In the genomic region with DNA sequence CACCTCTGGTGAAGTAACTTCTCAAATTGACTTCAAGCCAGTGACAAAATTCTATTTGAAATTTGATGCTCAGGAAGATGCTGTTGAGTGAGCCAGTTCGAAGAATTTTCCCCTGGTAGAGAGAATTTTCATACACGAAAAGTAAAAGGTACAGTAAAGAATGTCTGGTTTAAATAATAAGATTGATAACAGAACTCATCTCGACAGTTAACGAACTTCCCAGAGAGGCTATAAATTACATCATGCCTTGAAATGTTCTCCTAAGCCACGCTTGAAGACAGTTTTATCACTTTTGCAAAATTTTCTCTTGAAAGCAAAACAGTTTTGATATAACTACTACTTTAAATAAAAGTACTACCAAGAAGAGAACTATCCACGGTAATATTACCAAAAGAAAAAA, we compare ENCODE assay signal across 9 cellular contexts. TPM values are rescaled to one million over a fixed set of nuclear protein-coding genes. Genes with fewer than 3 reads are reported as not detected.
"Had no signal": no experiment of that assay in that cellular context is flagged by ENCODE, and none has a peak within 500 bp of the region (broad histone marks: within the 10 kb centered on the region; RNA-seq: fewer than 3 reads in every experiment).

No MANE protein-coding gene starts in this region.

- H2AFZ ChIP-seq: GM23248 had no signal

- H3K4me3 Mint-ChIP-seq: H9 had no signal

- DNase-seq: GM23248, GOT3, H9, HCEC 1CT, IMR-90, KBM-7 had no signal

- H3K4me3 ChIP-seq: GM23248 had no signal

- H3K27ac ChIP-seq: GM23248 had no signal

- H3K4me1 Mint-ChIP-seq: H9 had no signal

- FAIRE-seq: HTR-8/SVneo had no signal

- H3K9ac ChIP-seq: GM23248 had no signal

- H3K27ac Mint-ChIP-seq: H9 had no signal

RNA-seq across cellular contexts. Expression of a gene that starts 14.4 kb away (rescaled TPM):
- total RNA-seq: GM23248, H4, H9, HT-29, IMR-90 had no signal
- polyA plus RNA-seq: GM23248, IMR-90 had no signal

RNA-seq across cellular contexts. Expression of a gene that starts 37.7 kb away (rescaled TPM):
- total RNA-seq: GM23248, H4, H9, HT-29, IMR-90 had no signal
- polyA plus RNA-seq: GM23248, IMR-90 had no signal

RNA-seq across cellular contexts. Expression of a gene that starts 47.2 kb away (rescaled TPM):
- total RNA-seq: GM23248, H4, H9, HT-29, IMR-90 had no signal
- polyA plus RNA-seq: GM23248, IMR-90 had no signal

RNA-seq across cellular contexts. Expression of a gene that starts 52.5 kb away (rescaled TPM):
- total RNA-seq: GM23248, H4, H9, HT-29, IMR-90 had no signal
- polyA plus RNA-seq: GM23248, IMR-90 had no signal
